ENCODE assay signal across 17 cellular contexts in genomic region chr4:2172161-2172560, GRCh38.
DNase-seq lines count a peak whose midpoint lies in the region; ATAC-seq, FAIRE-seq and TF ChIP-seq lines count a peak whose summit lies in the region.
"Had no signal": no experiment of that assay in that cellular context is flagged by ENCODE, and none has a peak within 500 bp of the region (broad histone marks: within the 10 kb centered on the region; RNA-seq: fewer than 3 reads in every experiment).

No MANE protein-coding gene starts in this region.

- peaks cover 24% of the 10 kb centered on the region for H3K4me1 Mint-ChIP-seq in T-helper 17 cell

- ATAC-seq in HG02885 (IDR thresholded peaks at IDR 0.05; ENCODE audit: poor library complexity, unreplicated experiment) (peak; percentile 48), T-helper 17 cell (no peak), HepG2 (no peak), left colon (no peak)

- H3K4me3 Mint-ChIP-seq in T-helper 17 cell = peak overlapping the region; percentile 64

- DNase-seq in CD1c-positive myeloid dendritic cell (ENCODE audit: extremely low spot score) (peak; percentile 67), T-helper 17 cell (no peak), HepG2 (ENCODE audit: low spot score) (no peak), GF-D8 (lab: John Stamatoyannopoulos, UW) (no peak), left colon (no peak), H54 (ENCODE audit: insufficient read length, low spot score) (no peak), GM19240 (ENCODE audit: insufficient read length, low spot score) (no peak)
- DNase-seq: activated naive CD4-positive, alpha-beta T cell; foreskin melanocyte; NCI-H1092 treated with DMSO at 0.1 percent for 48 hours; NCI-H2171; NCI-H82; ovary had no signal

- no peak for TF ChIP-seq CTCF in HepG2 (CRISPR knock-in tag; IDR thresholded peaks at IDR 0.05)

- intact Hi-C loops in HepG2 (cut with micrococcal nuclease; ENCODE audit: unreplicated experiment) = no loop called here
- intact Hi-C loops in left colon (cut with DNase I, micrococcal nuclease) = no loop called here

- TF ChIP-seq EP300 in HepG2 (IDR thresholded peaks at IDR 0.05; ENCODE audit: low read depth in 2 of 2, low read length in 2 of 2) (no peak), HepG2 (CRISPR knock-in tag; IDR thresholded peaks at IDR 0.05; ENCODE audit: borderline replicate concordance) (no peak)

- peaks cover 4% of the 10 kb centered on the region for H3K36me3 Mint-ChIP-seq in T-helper 17 cell (ENCODE audit: low read depth)

- in situ Hi-C loops in HepG2 (cut with HindIII; ENCODE audit: extremely low pct_ligation_motif_present, low pct_unique_long_range_greater_than_20kb) = no loop called here

- H4K20me1 ChIP-seq in HepG2 (ENCODE audit: insufficient read depth, low read length) = no peaks in the 10 kb centered on the region

- H3K27ac ChIP-seq in HepG2 (ENCODE audit: extremely low read length, insufficient read depth, low read length) = no peak overlapping the region
- H3K27ac ChIP-seq: coronary artery, ovary had no signal

- H3K27me3 ChIP-seq in HepG2 (ENCODE audit: control insufficient read depth in 1 of 2, insufficient read depth in 2 of 2, low read length in 2 of 2) = no peaks in the 10 kb centered on the region
- H3K27me3 ChIP-seq: ovary had no signal

- H3K4me3 ChIP-seq in HepG2 (replicated peaks in 1 of 3; ENCODE audit: insufficient read depth in 1 of 3, low read depth in 2 of 3, low read length in 3 of 3) = no peak overlapping the region
- H3K4me3 ChIP-seq: coronary artery, ovary had no signal

- CTCF ChIA-PET in HepG2 (lab: Yijun Ruan, JAX; ENCODE audit: low intra/inter-chr PET ratio, low total read pairs) = no interaction called here

- no peak for TF ChIP-seq RAD21 in HepG2 (CRISPR knock-in tag; IDR thresholded peaks at IDR 0.05)

- peaks cover 36% of the 10 kb centered on the region for H3K4me1 ChIP-seq in HepG2 (ENCODE audit: insufficient read depth, low read length)

- H3K4me2 ChIP-seq in HepG2 (ENCODE audit: low read depth, low read length) = peak overlapping the region; percentile 63

- H3K36me3 ChIP-seq in HepG2 (replicated peaks in 1 of 2; ENCODE audit: control insufficient read depth in 1 of 2, insufficient read depth in 2 of 2, low read length in 2 of 2) = no peaks in the 10 kb centered on the region
- H3K36me3 ChIP-seq: ovary had no signal

- H3K27ac Mint-ChIP-seq in T-helper 17 cell = peak overlapping the region; percentile 90

- WGBS in HepG2 (ENCODE audit: low lambda C conversion rate) = 38% methylated on average over 4 of the region's 4 CpGs

- POLR2A ChIA-PET in HepG2 (lab: Yijun Ruan, JAX) = no interaction called here

- no peak overlapping the region for H3K9ac ChIP-seq in HepG2 (ENCODE audit: insufficient read depth, low read depth, low read length)

- H3K27me3 Mint-ChIP-seq in T-helper 17 cell = no peaks in the 10 kb centered on the region

- FAIRE-seq in HepG2 (lab: Jason Lieb, UNC) (no peak), H54 (lab: Jason Lieb, UNC) (no peak)
- FAIRE-seq: D721Med, G401.6 had no signal

- TF ChIP-seq POLR2A in HepG2 (IDR thresholded peaks at IDR 0.05; ENCODE audit: insufficient read depth in 1 of 2, low read depth in 2 of 2, low read length in 2 of 2) (no peak), H54 (IDR thresholded peaks at IDR 0.05; ENCODE audit: low read depth, low read length) (no peak)

- H2AFZ ChIP-seq in HepG2 (ENCODE audit: low read length) = no peak overlapping the region

- no TSS peak for BruUV-seq in HepG2 (replicated peaks; lab: Mats Ljungman, UMichigan)

- H3K9me3 ChIP-seq in T-helper 17 cell (ENCODE audit: control insufficient read depth, low read length, poor library complexity, severe bottlenecking) (no peaks in the 10 kb centered on the region), HepG2 (ENCODE audit: low read length) (no peaks in the 10 kb centered on the region)
- H3K9me3 ChIP-seq: ovary had no signal

- H3K79me2 ChIP-seq in HepG2 (ENCODE audit: insufficient read depth, low read length) = no peaks in the 10 kb centered on the region

TF ChIP-seq in HepG2, 621 proteins besides CTCF, POLR2A, EP300 and RAD21:
- TF ChIP-seq TARDBP (CRISPR knock-in tag; IDR thresholded peaks at IDR 0.05) (no peak), NAIF1 (CRISPR knock-in tag; IDR thresholded peaks at IDR 0.05; ENCODE audit: borderline replicate concordance) (no peak), ZNF12 (CRISPR knock-in tag; IDR thresholded peaks at IDR 0.05) (no peak), ZNF605 (CRISPR knock-in tag; IDR thresholded peaks at IDR 0.05) (no peak), ZBTB21 (CRISPR knock-in tag; IDR thresholded peaks at IDR 0.05) (no peak), ZFP36L1 (CRISPR knock-in tag; IDR thresholded peaks at IDR 0.05) (no peak), MIXL1 (CRISPR knock-in tag; IDR thresholded peaks at IDR 0.05) (no peak), ZNF280D (CRISPR knock-in tag; IDR thresholded peaks at IDR 0.05) (no peak), MXD3 (CRISPR knock-in tag; IDR thresholded peaks at IDR 0.05) (no peak)
